9 cellular contexts compared by ENCODE assay signal in genomic region chr5:147223951-147224791, GRCh38. TPM values are rescaled to one million over a fixed set of nuclear protein-coding genes. Genes with fewer than 3 reads are reported as not detected.
DNase-seq lines count a peak whose midpoint lies in the region; ATAC-seq, FAIRE-seq and TF ChIP-seq lines count a peak whose summit lies in the region.
"Had no signal": no experiment of that assay in that cellular context is flagged by ENCODE, and none has a peak within 500 bp of the region (broad histone marks: within the 10 kb centered on the region; RNA-seq: fewer than 3 reads in every experiment).

No MANE protein-coding gene starts in this region.

- H3K27ac Mint-ChIP-seq in naive thymus-derived CD4-positive, alpha-beta T cell = no peak overlapping the region

- POLR2A ChIA-PET in naive thymus-derived CD4-positive, alpha-beta T cell (lab: Charles Lee) = no interaction called here

- intact Hi-C loops in naive thymus-derived CD4-positive, alpha-beta T cell (cut with micrococcal nuclease) = loop anchor here in 1 of 2 donors (5.0 to 10.0 kb wide), 2 partner anchors 353 to 601 kb away; no protein-coding TSS in a partner anchor

- H3K36me3 ChIP-seq in bronchial epithelial cell (ENCODE audit: control insufficient read depth, insufficient read depth, low read length) (no peaks in the 10 kb centered on the region), liver (ENCODE audit: control insufficient read depth in 4 of 4, insufficient read depth in 3 of 4, low read depth in 1 of 4, low read length in 3 of 4) (no peaks in the 10 kb centered on the region)
- H3K36me3 ChIP-seq in naive thymus-derived CD4-positive, alpha-beta T cell (ENCODE audit: control insufficient read depth in 2 of 3, insufficient read depth in 3 of 3, low read length in 3 of 3) = no peaks in the 10 kb centered on the region

- no peaks in the 10 kb centered on the region for H3K36me3 Mint-ChIP-seq in naive thymus-derived CD4-positive, alpha-beta T cell
- H3K36me3 Mint-ChIP-seq: naive B cell had no signal

- CTCF ChIA-PET in naive thymus-derived CD4-positive, alpha-beta T cell (lab: Charles Lee) = interaction anchor here (1.0 to 1.4 kb wide), 2 partner anchors 35 to 146 kb away, joined by 3 to 5 read pairs; no protein-coding TSS in a partner anchor

- TF ChIP-seq RAD21 in liver (IDR thresholded peaks at IDR 0.05) = peak; percentile 64 to 71

- H3K9me3 Mint-ChIP-seq in naive thymus-derived CD4-positive, alpha-beta T cell = peaks cover 0 to 18% (median 6%) of the 10 kb centered on the region in 11 donors

- no peak for TF ChIP-seq POLR2A in H54 (IDR thresholded peaks at IDR 0.05; ENCODE audit: low read depth, low read length)

- H3K4me1 ChIP-seq in liver (ENCODE audit: control insufficient read depth in 4 of 4, insufficient read depth in 4 of 4, low read length in 3 of 4) = no peaks in the 10 kb centered on the region
- H3K4me1 ChIP-seq in naive thymus-derived CD4-positive, alpha-beta T cell (ENCODE audit: control insufficient read depth in 2 of 2, insufficient read depth in 2 of 2, low read length in 2 of 2) = no peaks in the 10 kb centered on the region

- H3K27me3 ChIP-seq in bronchial epithelial cell (ENCODE audit: control insufficient read depth, insufficient read depth, low read length) (no peaks in the 10 kb centered on the region), liver (ENCODE audit: control insufficient read depth in 4 of 4, insufficient read depth in 4 of 4, low read length in 3 of 4) (no peaks in the 10 kb centered on the region)
- H3K27me3 ChIP-seq in naive thymus-derived CD4-positive, alpha-beta T cell (ENCODE audit: control insufficient read depth in 2 of 2, insufficient read depth in 2 of 2, low read length in 2 of 2) = no peaks in the 10 kb centered on the region

- TF ChIP-seq CTCF in bronchial epithelial cell (IDR thresholded peaks at IDR 0.05; ENCODE audit: insufficient read depth, low read length, severe bottlenecking) = peak; percentile 66
- peak; percentile 34 for TF ChIP-seq CTCF in liver (IDR thresholded peaks at IDR 0.05; ENCODE audit: low read depth, low read length, missing input control)

- 59% methylated on average over 3 of the region's 3 CpGs for WGBS in liver

- peaks cover 0 to 12% (median under 1%) of the 10 kb centered on the region in 5 donors for H3K27me3 Mint-ChIP-seq in naive thymus-derived CD4-positive, alpha-beta T cell

- H3K4me3 Mint-ChIP-seq in naive thymus-derived CD4-positive, alpha-beta T cell = no peak overlapping the region
- H3K4me3 Mint-ChIP-seq: naive B cell had no signal

- no peak for ATAC-seq in GM21367 (IDR thresholded peaks at IDR 0.05; ENCODE audit: unreplicated experiment)
- ATAC-seq in naive thymus-derived CD4-positive, alpha-beta T cell = no peak

- peaks cover 0 to 12% (median 4%) of the 10 kb centered on the region in 7 donors for H3K4me1 Mint-ChIP-seq in naive thymus-derived CD4-positive, alpha-beta T cell
- H3K4me1 Mint-ChIP-seq: naive B cell had no signal

- peaks cover 0 to 2% (median 0%) of the 10 kb centered on the region in 4 donors for H3K9me3 ChIP-seq in liver (ENCODE audit: control insufficient read depth in 4 of 4, low read length in 3 of 4)
- H3K9me3 ChIP-seq in naive thymus-derived CD4-positive, alpha-beta T cell (ENCODE audit: control insufficient read depth in 2 of 3, low read length in 3 of 3) = no peaks in the 10 kb centered on the region

- no peak for FAIRE-seq in H54 (lab: Jason Lieb, UNC)
- no peak for FAIRE-seq in bronchial epithelial cell (lab: Jason Lieb, UNC)

- no peak overlapping the region for H3K27ac ChIP-seq in liver (ENCODE audit: low read depth in 1 of 2, low read length in 2 of 2)
- H3K27ac ChIP-seq in naive thymus-derived CD4-positive, alpha-beta T cell (ENCODE audit: low read depth, low read length) = no peak overlapping the region

- H3K9ac ChIP-seq in liver (ENCODE audit: low read depth in 1 of 2, low read length in 2 of 2) = no peak overlapping the region

- DNase-seq in DMS114 treated with DMSO at 0.1 percent for 48 hours (lab: John Stamatoyannopoulos, UW; ENCODE audit: unreplicated experiment) (peak; percentile 46), H54 (ENCODE audit: insufficient read length, low spot score) (peak; percentile 45), NCI-H446 (lab: John Stamatoyannopoulos, UW) (peak; percentile 53 to 66), bronchial epithelial cell (ENCODE audit: low read depth) (peak; percentile 51), cerebellum (ENCODE audit: low spot score) (no peak)
- no peak for DNase-seq in naive thymus-derived CD4-positive, alpha-beta T cell
- DNase-seq: naive B cell had no signal

- H3K4me3 ChIP-seq in bronchial epithelial cell (ENCODE audit: low read depth, low read length) (no peak overlapping the region), liver (ENCODE audit: low read depth in 1 of 3, low read length in 3 of 3) (no peak overlapping the region)
- no peak overlapping the region for H3K4me3 ChIP-seq in naive thymus-derived CD4-positive, alpha-beta T cell (ENCODE audit: low read length)

TF ChIP-seq in liver, 16 proteins besides CTCF, POLR2A, EP300 and RAD21:
- TF ChIP-seq HNF4G (IDR thresholded peaks at IDR 0.05) (no peak), NR2F2 (IDR thresholded peaks at IDR 0.05) (no peak), FOXA1 (IDR thresholded peaks at IDR 0.05) (no peak), GABPA (IDR thresholded peaks at IDR 0.05 in 1 of 2, conservative IDR thresholded peaks at IDR 0.05 in 1 of 2) (no peak), YY1 (IDR thresholded peaks at IDR 0.05) (no peak), TAF1 (conservative IDR thresholded peaks at IDR 0.05) (no peak), REST (IDR thresholded peaks at IDR 0.05) (no peak), MAX (IDR thresholded peaks at IDR 0.05) (no peak), SP1 (IDR thresholded peaks at IDR 0.05) (no peak)

RNA-seq across cellular contexts. Expression of gene STK32A, which starts 10.7 kb away (rescaled TPM):
- total RNA-seq in bronchial epithelial cell (5.5 and 11.8 TPM in 2 replicates), liver (under 1 TPM; 0.09 to 0.17 TPM), cerebellum (37.9 TPM)
- under 1 TPM; 0.03 to 0.09 TPM for polyA plus RNA-seq in liver
- not detected for total RNA-seq in naive thymus-derived CD4-positive, alpha-beta T cell
- not detected for polyA plus RNA-seq in naive thymus-derived CD4-positive, alpha-beta T cell

Comparison
In these comparisons a context has a peak if more than half of its experiments do, and no peak if none do; other contexts are left out.
1. DNase-seq: peak in DMS114 treated with DMSO at 0.1 percent for 48 hours (single experiment), H54 (single experiment), NCI-H446 (2 of 2) and bronchial epithelial cell (single experiment); none in cerebellum (single experiment) and naive thymus-derived CD4-positive, alpha-beta T cell (0 of 9).